In the genomic region with DNA sequence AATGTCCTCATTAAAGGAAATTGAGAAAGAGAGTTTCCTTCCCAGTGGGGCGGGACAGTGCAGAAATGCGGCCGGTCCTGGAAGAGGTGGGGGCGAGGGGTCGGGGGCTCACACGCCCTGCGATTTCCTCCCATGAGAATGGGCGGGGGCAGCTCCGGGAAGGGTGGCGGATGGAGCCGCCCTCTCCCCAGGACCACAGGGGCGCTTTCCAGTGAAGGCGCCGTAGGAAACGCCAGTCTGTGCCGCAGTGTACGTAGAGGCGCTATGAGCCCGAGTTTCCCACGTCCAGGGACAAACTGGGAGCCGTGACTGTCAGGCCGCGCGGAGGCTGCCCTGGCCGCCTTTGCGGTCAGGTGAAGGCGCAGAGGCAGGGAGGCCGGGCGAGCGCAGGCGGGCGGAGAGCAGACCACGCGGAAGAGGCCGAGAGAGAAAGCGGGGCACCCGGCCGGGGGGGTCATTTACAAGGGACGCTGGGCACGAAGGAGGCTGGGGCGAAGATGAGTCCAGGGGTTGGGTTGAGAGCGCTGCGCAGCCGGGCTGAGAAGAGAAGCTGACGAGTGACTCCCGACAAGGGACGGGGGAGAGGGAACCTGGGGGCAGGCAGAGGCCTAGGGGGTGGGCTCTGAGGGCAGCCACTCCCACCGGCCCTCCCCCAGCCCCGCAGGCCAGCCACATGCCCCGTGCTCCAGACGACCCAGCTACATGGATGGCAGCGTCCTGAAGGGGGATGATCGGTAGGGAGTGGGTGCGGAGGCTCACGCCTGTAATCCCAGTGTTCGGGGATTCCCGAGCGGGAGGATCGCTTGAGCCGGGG, we compare ENCODE assay signal across 9 cellular contexts. TPM values are rescaled to one million over a fixed set of nuclear protein-coding genes. Genes with fewer than 3 reads are reported as not detected.
A peak's percentile ranks its signal among the peaks of the same experiment; 100 is the strongest.
DNase-seq lines count a peak whose midpoint lies in the region; ATAC-seq, FAIRE-seq and TF ChIP-seq lines count a peak whose summit lies in the region.
"Had no signal": no experiment of that assay in that cellular context is flagged by ENCODE, and none has a peak within 500 bp of the region (broad histone marks: within the 10 kb centered on the region; RNA-seq: fewer than 3 reads in every experiment).

No MANE protein-coding gene starts in this region.

- POLR2A ChIA-PET in PC-3 (lab: Charles Lee; ENCODE audit: unreplicated experiment), result no interaction called here

- peaks cover 12% of the 10 kb centered on the region for H3K27me3 ChIP-seq in bronchial epithelial cell (ENCODE audit: control insufficient read depth, insufficient read depth, low read length)
- H3K27me3 ChIP-seq in spleen (replicated peaks in 1 of 7), result no peaks in the 10 kb centered on the region
- H3K27me3 ChIP-seq in PC-3 (ENCODE audit: low read length), result no peaks in the 10 kb centered on the region

- H4K20me1 ChIP-seq in PC-3 (ENCODE audit: low read length), result no peaks in the 10 kb centered on the region

- peaks cover 3% of the 10 kb centered on the region for H3K9me3 Mint-ChIP-seq in T-helper 2 cell treated with Interferon-gamma antibody and Interleukin-4, amounts not matched to agents 5 μg/mL and 100 μg/mL, for 36 hours

- H3K4me3 Mint-ChIP-seq in T-helper 2 cell treated with Interferon-gamma antibody and Interleukin-4, amounts not matched to agents 5 μg/mL and 100 μg/mL, for 36 hours, result peak overlapping the region; percentile 97

- H3K27ac Mint-ChIP-seq in T-helper 2 cell treated with Interferon-gamma antibody and Interleukin-4, amounts not matched to agents 5 μg/mL and 100 μg/mL, for 36 hours, result peak overlapping the region; percentile 97

- no peak overlapping the region for H2AFZ ChIP-seq in PC-3 (ENCODE audit: low read length)

- CTCF ChIA-PET in PC-3 (lab: Charles Lee), result no interaction called here

- H3K4me3 ChIP-seq in bronchial epithelial cell (ENCODE audit: low read depth, low read length) (peak overlapping the region; percentile 25), spleen (peak overlapping the region; percentile 40 to 78 (median 55)), PC-3 (ENCODE audit: low read length) (no peak overlapping the region)

- H3K4me1 ChIP-seq in spleen, result peaks cover 27 to 73% (median 45%) of the 10 kb centered on the region in 6 donors
- H3K4me1 ChIP-seq in PC-3 (ENCODE audit: insufficient read depth, low read length), result peaks cover 10% of the 10 kb centered on the region

- H3K79me2 ChIP-seq in PC-3 (ENCODE audit: low read length), result no peaks in the 10 kb centered on the region

- peaks cover 9% of the 10 kb centered on the region for H3K36me3 Mint-ChIP-seq in T-helper 2 cell treated with Interferon-gamma antibody and Interleukin-4, amounts not matched to agents 5 μg/mL and 100 μg/mL, for 36 hours (ENCODE audit: low read depth)

- no TSS peak for BruUV-seq in PC-3 (replicated peaks; lab: Mats Ljungman, UMichigan)

- peak overlapping the region; percentile 84 to 98 (median 94) for H3K27ac ChIP-seq in spleen
- H3K27ac ChIP-seq in PC-3 (ENCODE audit: low read length), result no peak overlapping the region

- no peak overlapping the region for H3K9ac ChIP-seq in PC-3 (ENCODE audit: low read length)

- peaks cover 5% of the 10 kb centered on the region for H3K27me3 Mint-ChIP-seq in T-helper 2 cell treated with Interferon-gamma antibody and Interleukin-4, amounts not matched to agents 5 μg/mL and 100 μg/mL, for 36 hours (ENCODE audit: low read depth)

- intact Hi-C loops in spleen (cut with DNase I; ENCODE audit: low total_unique reads) (no loop called here), PC-3 (cut with micrococcal nuclease) (no loop called here)

- peak; percentile 55 to 64 for ATAC-seq in activated CD4-positive, CD25-positive, alpha-beta regulatory T cell treated with anti-CD3 and anti-CD28 coated beads, Interleukin-2, amount 50 U/mL, for 24 hours
- peak; percentile 50 for ATAC-seq in HG03066 (IDR thresholded peaks at IDR 0.05; ENCODE audit: low read depth, unreplicated experiment)
- no peak for ATAC-seq in PC-3

- H3K4me1 Mint-ChIP-seq in T-helper 2 cell treated with Interferon-gamma antibody and Interleukin-4, amounts not matched to agents 5 μg/mL and 100 μg/mL, for 36 hours (ENCODE audit: low read depth), result peaks cover 54% of the 10 kb centered on the region

- H3K9me3 ChIP-seq in spleen (no peaks in the 10 kb centered on the region), PC-3 (ENCODE audit: low read length) (no peaks in the 10 kb centered on the region)

- 0 to 2% (median 1%) methylated on average over 45 to 60 of the region's 60 CpGs for WGBS in spleen, 5 donors

- TF ChIP-seq CTCF in bronchial epithelial cell (IDR thresholded peaks at IDR 0.05; ENCODE audit: insufficient read depth, low read length, severe bottlenecking), result no peak
- peak in 1 of 11 experiments; percentile 3 for TF ChIP-seq CTCF in spleen (IDR thresholded peaks at IDR 0.05 in 8 of 11, conservative IDR thresholded peaks at IDR 0.05 in 3 of 11)
- no peak for TF ChIP-seq CTCF in PC-3 (conservative IDR thresholded peaks at IDR 0.05; ENCODE audit: low read depth, low read length)

- DNase-seq in activated CD4-positive, CD25-positive, alpha-beta regulatory T cell (lab: John Stamatoyannopoulos, UW), result no peak
- DNase-seq in T-helper 2 cell treated with Interferon-gamma antibody and Interleukin-4, amounts not matched to agents 5 μg/mL and 100 μg/mL, for 36 hours (ENCODE audit: low spot score), result peak; percentile 33
- no peak for DNase-seq in bronchial epithelial cell (ENCODE audit: low read depth)
- peak; percentile 36 for DNase-seq in iris pigment epithelial cell (ENCODE audit: low read depth)
- peak; percentile 93 for DNase-seq in spleen
- DNase-seq in PC-3, result no peak
- DNase-seq: DND-41 had no signal

- H3K4me2 ChIP-seq in PC-3 (ENCODE audit: low read length), result no peak overlapping the region

- TF ChIP-seq POLR2A in spleen (IDR thresholded peaks at IDR 0.05), result no peak

- no peaks in the 10 kb centered on the region for H3K9me2 ChIP-seq in PC-3 (replicated peaks; ENCODE audit: low read length)

- no peaks in the 10 kb centered on the region for H3F3A ChIP-seq in PC-3 (ENCODE audit: low read length, unreplicated experiment)

- no peaks in the 10 kb centered on the region for H3K36me3 ChIP-seq in bronchial epithelial cell (ENCODE audit: control insufficient read depth, insufficient read depth, low read length)
- peaks cover 0 to 41% (median 2%) of the 10 kb centered on the region in 6 donors for H3K36me3 ChIP-seq in spleen
- no peaks in the 10 kb centered on the region for H3K36me3 ChIP-seq in PC-3 (ENCODE audit: low read depth, low read length)

- no peak for FAIRE-seq in bronchial epithelial cell (lab: Jason Lieb, UNC)

RNA-seq across cellular contexts. Expression of a gene that starts 45.0 kb away (rescaled TPM):
- 0.13 and 0.26 TPM in 2 replicates for total RNA-seq in bronchial epithelial cell
- total RNA-seq in spleen, result 100 to 1,000 TPM in 6 of 7 donors, 10 to 100 TPM in 1; 87.2 to 357 (median 168) TPM
- 100 to 1,000 TPM in 2 of 3 donors, 10 to 100 TPM in 1; 69.3 to 184 (median 119) TPM for polyA plus RNA-seq in spleen
- 0.11 and 0.92 TPM in 2 replicates for total RNA-seq in PC-3 (2014; rRNA removed)

Comparison
In these comparisons a context has a peak if more than half of its experiments do, and no peak if none do; other contexts are left out.
1. DNase-seq: peak in T-helper 2 cell treated with Interferon-gamma antibody and Interleukin-4, amounts not matched to agents 5 μg/mL and 100 μg/mL, for 36 hours (single experiment), iris pigment epithelial cell (single experiment) and spleen (single experiment); none in activated CD4-positive, CD25-positive, alpha-beta regulatory T cell (0 of 4), bronchial epithelial cell (single experiment) and PC-3 (single experiment).
2. RNA of a gene that starts 45.0 kb away (total RNA-seq): 87.2 to 357 TPM in spleen; 0.13 to 0.26 TPM in bronchial epithelial cell and 0.11 to 0.92 TPM in PC-3; every median in the first group is over 10 times any median in the second.